In genomic region chr11:75333022-75333806, GRCh38 we compare ENCODE assay signal across 20 cellular contexts. TPM values are rescaled to one million over a fixed set of nuclear protein-coding genes. Genes with fewer than 3 reads are reported as not detected.
A peak's percentile ranks its signal among the peaks of the same experiment; 100 is the strongest.
DNase-seq lines count a peak whose midpoint lies in the region; ATAC-seq and TF ChIP-seq lines count a peak whose summit lies in the region.
"Had no signal": no experiment of that assay in that cellular context is flagged by ENCODE, and none has a peak within 500 bp of the region (broad histone marks: within the 10 kb centered on the region; RNA-seq: fewer than 3 reads in every experiment).

No MANE protein-coding gene starts in this region.

- no peak overlapping the region for H3K4me3 Mint-ChIP-seq in dendritic cell treated with granulocyte-macrophage colony-stimulating factor and Interleukin-4, amounts not matched to agents 40 ng/mL and 50 ng/mL, for 4 days
- H3K4me3 Mint-ChIP-seq in natural killer cell (peak overlapping the region; percentile 14), type B pancreatic cell (no peak overlapping the region)
- H3K4me3 Mint-ChIP-seq: activated T-helper 1 cell treated with anti-CD3 and anti-CD28 coated beads, Interleukin-12 subunit alpha, Interleukin-12 subunit beta, Interleukin-2, Interleukin-4 antibody, amounts not matched to agents 30 ng/mL and 10 ng/mL and 1 ng/mL, durations not matched to agents 14 hours and 24 hours and 36 hours; mesothelial cell of epicardium had no signal

- H3K4me3 ChIP-seq in right cardiac atrium (ENCODE audit: low read length) = no peak overlapping the region
- H3K4me3 ChIP-seq in heart right ventricle = no peak overlapping the region
- H3K4me3 ChIP-seq: HAP-1, hepatocyte, uterus had no signal

- no peaks in the 10 kb centered on the region for H3K9me3 ChIP-seq in right cardiac atrium (ENCODE audit: control insufficient read depth, low read length)
- no peaks in the 10 kb centered on the region for H3K9me3 ChIP-seq in heart right ventricle
- H3K9me3 ChIP-seq: HAP-1, uterus had no signal

- DNase-seq in right cardiac atrium (peak in 2 of 3 donors; percentile 35 to 37), heart right ventricle (no peak), natural killer cell (no peak), type B pancreatic cell (ENCODE audit: extremely low spot score, unreplicated experiment) (no peak), OCI-M2 (lab: John Stamatoyannopoulos, UW; ENCODE audit: unreplicated experiment) (no peak), GM10266 (ENCODE audit: extremely low spot score) (no peak), UCSD-AML1 (lab: John Stamatoyannopoulos, UW; ENCODE audit: unreplicated experiment) (no peak)
- DNase-seq: amygdala; central memory CD4-positive, alpha-beta T cell; effector CD4-positive, alpha-beta T cell; NCI-H1436; Right ventricle myocardium superior; small intestine; T-helper 1 cell; uterus had no signal

- H3K27me3 Mint-ChIP-seq in dendritic cell treated with granulocyte-macrophage colony-stimulating factor and Interleukin-4, amounts not matched to agents 40 ng/mL and 50 ng/mL, for 4 days = no peaks in the 10 kb centered on the region
- H3K27me3 Mint-ChIP-seq in natural killer cell (ENCODE audit: low read depth in 2 of 2) (no peaks in the 10 kb centered on the region), type B pancreatic cell (no peaks in the 10 kb centered on the region)

- no peak for TF ChIP-seq CTCF in heart right ventricle (IDR thresholded peaks at IDR 0.05)
- TF ChIP-seq CTCF in natural killer cell (IDR thresholded peaks at IDR 0.05) = no peak
- TF ChIP-seq CTCF in type B pancreatic cell (conservative IDR thresholded peaks at IDR 0.05) = no peak
- no peak for TF ChIP-seq CTCF in GM10266 (IDR thresholded peaks at IDR 0.05; ENCODE audit: control insufficient read depth, insufficient read depth, low read depth, missing control alignments)

- intact Hi-C loops in right cardiac atrium (cut with DNase I) (loop anchor here in 1 of 4 donors (10.0 kb wide), 1 partner anchor 48 kb away; no protein-coding TSS in a partner anchor), heart right ventricle (cut with DNase I) (loop anchor here in 2 of 10 donors (5.0 kb wide), 1 partner anchor 49 kb away; no protein-coding TSS in a partner anchor), natural killer cell (cut with micrococcal nuclease) (no loop called here)
- intact Hi-C loops in dendritic cell treated with granulocyte-macrophage colony-stimulating factor and Interleukin-4, amounts not matched to agents 40 ng/mL and 50 ng/mL, for 4 days (cut with micrococcal nuclease) = no loop called here

- peaks cover 94% of the 10 kb centered on the region for H3K36me3 Mint-ChIP-seq in dendritic cell treated with granulocyte-macrophage colony-stimulating factor and Interleukin-4, amounts not matched to agents 40 ng/mL and 50 ng/mL, for 4 days (ENCODE audit: low read depth)
- no peaks in the 10 kb centered on the region for H3K36me3 Mint-ChIP-seq in natural killer cell
- H3K36me3 Mint-ChIP-seq in type B pancreatic cell = peaks cover 7% of the 10 kb centered on the region
- H3K36me3 Mint-ChIP-seq: mesothelial cell of epicardium had no signal

- H3K27ac Mint-ChIP-seq in dendritic cell treated with granulocyte-macrophage colony-stimulating factor and Interleukin-4, amounts not matched to agents 40 ng/mL and 50 ng/mL, for 4 days = peak overlapping the region; percentile 42
- H3K27ac Mint-ChIP-seq in natural killer cell (peak overlapping the region; percentile 81 to 90), type B pancreatic cell (peak overlapping the region; percentile 52)
- H3K27ac Mint-ChIP-seq: activated T-helper 1 cell treated with anti-CD3 and anti-CD28 coated beads, Interleukin-12 subunit alpha, Interleukin-12 subunit beta, Interleukin-2, Interleukin-4 antibody, amounts not matched to agents 30 ng/mL and 10 ng/mL and 1 ng/mL, durations not matched to agents 14 hours and 24 hours and 36 hours; mesothelial cell of epicardium had no signal

- no peak overlapping the region for H3K27ac ChIP-seq in right cardiac atrium (ENCODE audit: low read length)
- H3K27ac ChIP-seq in heart right ventricle = no peak overlapping the region
- H3K27ac ChIP-seq: uterus had no signal

- peaks cover 93% of the 10 kb centered on the region for H3K4me1 Mint-ChIP-seq in dendritic cell treated with granulocyte-macrophage colony-stimulating factor and Interleukin-4, amounts not matched to agents 40 ng/mL and 50 ng/mL, for 4 days (ENCODE audit: low read depth)
- peaks cover 82 to 86% of the 10 kb centered on the region in 2 donors for H3K4me1 Mint-ChIP-seq in natural killer cell
- peaks cover 69% of the 10 kb centered on the region for H3K4me1 Mint-ChIP-seq in type B pancreatic cell (ENCODE audit: unreplicated experiment)

- H3K27me3 ChIP-seq in right cardiac atrium (ENCODE audit: control insufficient read depth, insufficient read depth) (no peaks in the 10 kb centered on the region), heart right ventricle (no peaks in the 10 kb centered on the region)
- H3K27me3 ChIP-seq: hepatocyte, uterus had no signal

- H3K4me1 ChIP-seq in right cardiac atrium (ENCODE audit: control insufficient read depth, insufficient read depth, low read length) (peaks cover 8% of the 10 kb centered on the region), heart right ventricle (peaks cover 6 to 81% (median 58%) of the 10 kb centered on the region in 9 donors)
- H3K4me1 ChIP-seq: HAP-1 had no signal

- H3K36me3 ChIP-seq in heart right ventricle = no peaks in the 10 kb centered on the region
- H3K36me3 ChIP-seq: HAP-1, uterus had no signal

- ATAC-seq in right cardiac atrium (no peak), heart right ventricle (no peak), natural killer cell (no peak)

- H3K9me3 Mint-ChIP-seq in dendritic cell treated with granulocyte-macrophage colony-stimulating factor and Interleukin-4, amounts not matched to agents 40 ng/mL and 50 ng/mL, for 4 days = no peaks in the 10 kb centered on the region
- H3K9me3 Mint-ChIP-seq in natural killer cell (no peaks in the 10 kb centered on the region), type B pancreatic cell (peaks cover 6% of the 10 kb centered on the region)
- H3K9me3 Mint-ChIP-seq: mesothelial cell of epicardium had no signal

- 83% methylated on average over 8 of the region's 8 CpGs for WGBS in right cardiac atrium
- 86 to 88% methylated on average over 8 of the region's 8 CpGs for WGBS in heart right ventricle, 2 donors

RNA-seq across cellular contexts. Expression of gene ARRB1, which starts 18.2 kb away (rescaled TPM):
- total RNA-seq in right cardiac atrium = 10 to 100 TPM; 24.8 to 32.5 (median 27.4) TPM
- polyA plus RNA-seq in right cardiac atrium = 12.1 TPM
- 10 to 100 TPM; 14.4 to 33.9 (median 21.7) TPM for total RNA-seq in heart right ventricle
- polyA plus RNA-seq in heart right ventricle = 1 to 10 TPM; 8.1 to 8.9 TPM
- 100 to 1,000 TPM; 128 to 200 (median 174) TPM for total RNA-seq in natural killer cell
- 32.7 and 32.8 TPM in 2 replicates for total RNA-seq in type B pancreatic cell (ENCODE audit: low replicate concordance)

Comparison
In these comparisons a context has a peak if more than half of its experiments do, and no peak if none do; other contexts are left out.
1. DNase-seq: peak in right cardiac atrium (2 of 3); none in heart right ventricle (0 of 2), natural killer cell (single experiment), type B pancreatic cell (single experiment), OCI-M2 (single experiment), GM10266 (single experiment) and UCSD-AML1 (single experiment).
2. Peak in every context shown above with its lines, with median percentiles within 50 percentile points of each other: H3K27ac Mint-ChIP-seq.